Comparison of ENCODE assay signal across 24 cellular contexts in the genomic region with DNA sequence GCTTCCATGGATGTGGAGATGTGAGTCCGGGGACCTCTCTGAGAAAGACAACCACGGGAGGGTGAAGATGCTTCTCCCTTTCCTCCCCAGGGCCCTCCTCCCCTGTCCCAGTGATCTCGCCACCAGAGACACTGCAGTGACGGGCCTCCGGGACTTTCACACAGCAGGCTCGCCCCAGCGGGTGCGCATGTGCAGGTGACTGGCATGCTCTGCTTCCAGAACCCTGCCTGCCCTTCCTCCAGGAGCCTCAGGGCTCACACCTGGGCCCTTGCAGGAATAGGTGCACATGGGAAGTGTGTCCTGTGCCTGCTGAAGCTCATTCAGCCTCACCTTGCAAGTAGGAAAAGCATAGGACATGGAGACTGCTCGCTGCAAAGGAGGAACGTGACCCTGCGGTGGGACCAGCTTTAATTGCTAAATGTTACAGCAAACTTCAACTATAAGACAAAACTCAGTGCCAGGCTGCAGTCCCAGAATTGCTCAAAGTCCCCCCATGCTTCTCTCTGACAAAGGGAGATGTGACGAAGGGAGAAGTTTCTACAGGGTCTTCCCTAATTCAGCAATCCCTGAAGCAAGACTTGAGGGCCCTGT. TPM values are rescaled to one million over a fixed set of nuclear protein-coding genes. Genes with fewer than 3 reads are reported as not detected.
DNase-seq lines count a peak whose midpoint lies in the region; ATAC-seq, FAIRE-seq and TF ChIP-seq lines count a peak whose summit lies in the region.
"Had no signal": no experiment of that assay in that cellular context is flagged by ENCODE, and none has a peak within 500 bp of the region (broad histone marks: within the 10 kb centered on the region; RNA-seq: fewer than 3 reads in every experiment).

No MANE protein-coding gene starts in this region.

- H3K36me3 ChIP-seq in neural progenitor cell, result no peaks in the 10 kb centered on the region
- H3K36me3 ChIP-seq: HAP-1 had no signal

- H2AFZ ChIP-seq in neural progenitor cell (replicated peaks), result peak overlapping the region; percentile 63
- H2AFZ ChIP-seq: GM23338 had no signal

- TF ChIP-seq CTCF in epithelial cell of esophagus (IDR thresholded peaks at IDR 0.05; ENCODE audit: insufficient read depth, low read depth, low read length, missing control alignments) (no peak), neural progenitor cell (IDR thresholded peaks at IDR 0.05) (no peak)

- no peak overlapping the region for H3K27ac Mint-ChIP-seq in neural progenitor cell
- H3K27ac Mint-ChIP-seq: CD4-positive, alpha-beta memory T cell; GM23338; HFFc6 had no signal

- no peaks in the 10 kb centered on the region for H3K27me3 ChIP-seq in neural progenitor cell

- no peak overlapping the region for H3K4me3 Mint-ChIP-seq in neural progenitor cell
- H3K4me3 Mint-ChIP-seq: CD4-positive, alpha-beta memory T cell; GM23338; HFFc6 had no signal

- peaks cover 11% of the 10 kb centered on the region for H3K27me3 Mint-ChIP-seq in neural progenitor cell (ENCODE audit: insufficient read depth, low read depth)

- FAIRE-seq in GM19239 (lab: Jason Lieb, UNC), result no peak
- FAIRE-seq: GM12891, GM18507, H54 had no signal

- no peaks in the 10 kb centered on the region for H3K36me3 Mint-ChIP-seq in neural progenitor cell
- H3K36me3 Mint-ChIP-seq: CD4-positive, alpha-beta memory T cell had no signal

- DNase-seq in epithelial cell of esophagus (ENCODE audit: low read depth), result peak; percentile 7
- DNase-seq in left kidney (ENCODE audit: low read depth, low spot score), result peak; percentile 24
- DNase-seq in neural progenitor cell (ENCODE audit: low spot score), result no peak
- no peak for DNase-seq in middle frontal gyrus (ENCODE audit: extremely low spot score, low spot score)
- DNase-seq in NCI-H1436 treated with DMSO at 0.1 percent for 48 hours (lab: John Stamatoyannopoulos, UW), result no peak
- no peak for DNase-seq in GM19239 (ENCODE audit: insufficient read length, low spot score)
- DNase-seq: C1 segment of cervical spinal cord; Calu3; CD4-positive, alpha-beta memory T cell; COR-L47; DMS53; DMS79 treated with DMSO at 0.1 percent for 48 hours; GF-D8; HFFc6 had no signal

- no peaks in the 10 kb centered on the region for H4K20me1 ChIP-seq in neural progenitor cell (ENCODE audit: low read depth)

- ATAC-seq in GM19452 (IDR thresholded peaks at IDR 0.05; ENCODE audit: unreplicated experiment), result no peak
- ATAC-seq: GM23338 had no signal

- no peak overlapping the region for H3K4me2 ChIP-seq in neural progenitor cell
- H3K4me2 ChIP-seq: GM23338 had no signal

- no peak overlapping the region for H3K27ac ChIP-seq in neural progenitor cell

- no peaks in the 10 kb centered on the region for H3F3A ChIP-seq in neural progenitor cell (ENCODE audit: low read depth)

- no peak overlapping the region for H3K9ac ChIP-seq in neural progenitor cell

- peaks cover 22% of the 10 kb centered on the region for H3K4me1 ChIP-seq in neural progenitor cell

- H3K4me3 ChIP-seq in epithelial cell of esophagus (ENCODE audit: low read length) (no peak overlapping the region), neural progenitor cell (no peak overlapping the region)
- H3K4me3 ChIP-seq: GM23338, HAP-1 had no signal

- peaks cover 35% of the 10 kb centered on the region for H3K4me1 Mint-ChIP-seq in neural progenitor cell
- H3K4me1 Mint-ChIP-seq: CD4-positive, alpha-beta memory T cell had no signal

- no peaks in the 10 kb centered on the region for H3K9me3 Mint-ChIP-seq in neural progenitor cell
- H3K9me3 Mint-ChIP-seq: GM23338, HFFc6 had no signal

- no peaks in the 10 kb centered on the region for H3K79me2 ChIP-seq in neural progenitor cell (ENCODE audit: low read depth)

- H3K9me3 ChIP-seq in neural progenitor cell (ENCODE audit: low read depth), result no peaks in the 10 kb centered on the region

RNA-seq across cellular contexts. Expression of a gene that starts 19.2 kb away (rescaled TPM):
- not detected in 2 replicates for total RNA-seq in neural progenitor cell (ENCODE audit: low replicate concordance)
- total RNA-seq: A172; A673; Calu3; CD4-positive, alpha-beta memory T cell; Daoy; G401; GM23338; HFFc6 had no signal

RNA-seq across cellular contexts. Expression of a gene that starts 57.4 kb away (rescaled TPM):
- total RNA-seq in neural progenitor cell (ENCODE audit: low replicate concordance), result not detected in 2 replicates
- total RNA-seq: A172; A673; Calu3; CD4-positive, alpha-beta memory T cell; Daoy; G401; GM23338; HFFc6 had no signal

RNA-seq across cellular contexts. Expression of a gene that starts 58.2 kb away (rescaled TPM):
- not detected in 2 replicates for total RNA-seq in neural progenitor cell (ENCODE audit: low replicate concordance)
- total RNA-seq: A172; A673; Calu3; CD4-positive, alpha-beta memory T cell; Daoy; G401; GM23338; HFFc6 had no signal

Comparison
In these comparisons a context has a peak if more than half of its experiments do, and no peak if none do; other contexts are left out.
1. DNase-seq: peak in epithelial cell of esophagus (single experiment) and left kidney (single experiment); none in neural progenitor cell (single experiment), middle frontal gyrus (single experiment), NCI-H1436 treated with DMSO at 0.1 percent for 48 hours (single experiment) and GM19239 (single experiment).